Comparison of ENCODE assay signal across 17 cellular contexts in the genomic region with DNA sequence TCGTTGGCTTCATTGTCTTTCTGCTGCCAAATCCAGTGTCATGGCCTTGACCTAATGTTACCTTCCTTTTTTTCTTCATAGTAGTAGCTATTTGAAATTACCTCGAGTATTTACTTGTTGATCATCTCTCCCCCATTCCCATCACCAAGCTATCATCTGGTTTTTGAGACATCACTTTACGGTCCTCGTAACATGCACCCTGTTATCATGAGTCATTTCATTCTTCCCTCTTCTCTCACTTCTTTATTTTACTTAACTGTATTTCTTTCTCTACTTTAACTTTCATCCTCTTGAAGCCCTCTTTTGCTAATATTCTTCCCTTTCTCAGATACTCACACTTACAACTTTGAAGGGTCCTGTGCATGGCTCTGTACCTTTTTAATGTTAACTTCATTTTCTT. TPM values are rescaled to one million over a fixed set of nuclear protein-coding genes. Genes with fewer than 3 reads are reported as not detected.
DNase-seq lines count a peak whose midpoint lies in the region; ATAC-seq and TF ChIP-seq lines count a peak whose summit lies in the region.
"Had no signal": no experiment of that assay in that cellular context is flagged by ENCODE, and none has a peak within 500 bp of the region (broad histone marks: within the 10 kb centered on the region; RNA-seq: fewer than 3 reads in every experiment).

No MANE protein-coding gene starts in this region.

- no peaks in the 10 kb centered on the region for H3K79me2 ChIP-seq in neural cell (replicated peaks; ENCODE audit: insufficient read depth, low read length)

- no peaks in the 10 kb centered on the region for H3K27me3 ChIP-seq in neural cell (ENCODE audit: insufficient read depth, low read depth, low read length)
- H3K27me3 ChIP-seq: Peyer's patch had no signal

- H3K4me3 Mint-ChIP-seq in activated T-cell treated with anti-CD3 and anti-CD28 coated beads, Interleukin-2, amount 50 U/mL, for 72 hours: no peak overlapping the region
- no peak overlapping the region for H3K4me3 Mint-ChIP-seq in stimulated activated memory B cell treated with anti-CD40 and anti-IgM and Interleukin-4, amounts not matched to agents 10 μg/mL and 1 μg/mL and 100 μg/mL, for 72 hours
- H3K4me3 Mint-ChIP-seq: B cell; CD4-positive, alpha-beta memory T cell; H9 had no signal

- H3K9me2 ChIP-seq in neural cell (ENCODE audit: insufficient read depth, low read length): no peaks in the 10 kb centered on the region

- H3K9me3 Mint-ChIP-seq in activated T-cell treated with anti-CD3 and anti-CD28 coated beads, Interleukin-2, amount 50 U/mL, for 72 hours: no peaks in the 10 kb centered on the region
- no peaks in the 10 kb centered on the region for H3K9me3 Mint-ChIP-seq in stimulated activated memory B cell treated with anti-CD40 and anti-IgM and Interleukin-4, amounts not matched to agents 10 μg/mL and 1 μg/mL and 100 μg/mL, for 72 hours
- H3K9me3 Mint-ChIP-seq: H9 had no signal

- no peaks in the 10 kb centered on the region for H3F3A ChIP-seq in neural cell (ENCODE audit: insufficient read depth, low read length, poor library complexity, severe bottlenecking)

- peak overlapping the region; percentile 55 for H3K27ac Mint-ChIP-seq in activated T-cell treated with anti-CD3 and anti-CD28 coated beads, Interleukin-2, amount 50 U/mL, for 72 hours
- no peak overlapping the region for H3K27ac Mint-ChIP-seq in stimulated activated memory B cell treated with anti-CD40 and anti-IgM and Interleukin-4, amounts not matched to agents 10 μg/mL and 1 μg/mL and 100 μg/mL, for 72 hours
- H3K27ac Mint-ChIP-seq: B cell had no signal

- H3K4me2 ChIP-seq in neural cell (ENCODE audit: low read length): peak overlapping the region; percentile 9

- no peaks in the 10 kb centered on the region for H3K4me1 Mint-ChIP-seq in activated T-cell treated with anti-CD3 and anti-CD28 coated beads, Interleukin-2, amount 50 U/mL, for 72 hours (ENCODE audit: low read depth)
- peaks cover 9% of the 10 kb centered on the region for H3K4me1 Mint-ChIP-seq in stimulated activated memory B cell treated with anti-CD40 and anti-IgM and Interleukin-4, amounts not matched to agents 10 μg/mL and 1 μg/mL and 100 μg/mL, for 72 hours
- H3K4me1 Mint-ChIP-seq: B cell, H9 had no signal

- peak overlapping the region; percentile 8 for H3K27ac ChIP-seq in neural cell (ENCODE audit: low read length)
- H3K27ac ChIP-seq: Peyer's patch had no signal

- H3K27me3 Mint-ChIP-seq in activated T-cell treated with anti-CD3 and anti-CD28 coated beads, Interleukin-2, amount 50 U/mL, for 72 hours (ENCODE audit: low read depth): no peaks in the 10 kb centered on the region
- H3K27me3 Mint-ChIP-seq in stimulated activated memory B cell treated with anti-CD40 and anti-IgM and Interleukin-4, amounts not matched to agents 10 μg/mL and 1 μg/mL and 100 μg/mL, for 72 hours: no peaks in the 10 kb centered on the region
- H3K27me3 Mint-ChIP-seq: B cell; CD4-positive, alpha-beta memory T cell had no signal

- no peak overlapping the region for H2AFZ ChIP-seq in neural cell (ENCODE audit: low read depth, low read length)

- no peak for DNase-seq in activated T-cell treated with anti-CD3 and anti-CD28 coated beads, Interleukin-2, amount 50 U/mL, for 72 hours
- DNase-seq in activated T-cell treated with anti-CD3 and anti-CD28 coated beads for 4 hours: no peak
- DNase-seq: ACHN; CD4-positive, alpha-beta memory T cell; H9; NCI-H1417 treated with DMSO at 0.1 percent for 48 hours; NCI-H2029; NCI-H2171 treated with DMSO at 0.1 percent for 48 hours; NCI-H774; Peyer's patch; SHP77 had no signal

- no peaks in the 10 kb centered on the region for H3K9me3 ChIP-seq in neural cell (ENCODE audit: low read length)
- H3K9me3 ChIP-seq: Peyer's patch had no signal

- H3K4me3 ChIP-seq in neural cell (ENCODE audit: low read length): no peak overlapping the region
- H3K4me3 ChIP-seq: Peyer's patch had no signal

- no peak for TF ChIP-seq EP300 in neural cell (conservative IDR thresholded peaks at IDR 0.05; ENCODE audit: poor library complexity, severe bottlenecking)

- no peaks in the 10 kb centered on the region for H4K20me1 ChIP-seq in neural cell (ENCODE audit: insufficient read depth)

- no peak for TF ChIP-seq CTCF in neural cell (IDR thresholded peaks at IDR 0.05; ENCODE audit: poor library complexity, severe bottlenecking)

- no peak overlapping the region for H3K9ac ChIP-seq in neural cell (ENCODE audit: low read length)

- ATAC-seq in activated T-cell treated with anti-CD3 and anti-CD28 coated beads, Interleukin-2, amount 50 U/mL, for 72 hours (replicated peaks in 1 of 2): no peak
- peak; percentile 48 for ATAC-seq in GM18909 (IDR thresholded peaks at IDR 0.05; ENCODE audit: poor library complexity, unreplicated experiment)
- peak; percentile 47 for ATAC-seq in HG03432 (IDR thresholded peaks at IDR 0.05; ENCODE audit: unreplicated experiment)
- ATAC-seq in stimulated activated memory B cell treated with anti-CD40 and anti-IgM and Interleukin-4, amounts not matched to agents 10 μg/mL and 1 μg/mL and 100 μg/mL, for 72 hours: no peak
- ATAC-seq in HG02678 (IDR thresholded peaks at IDR 0.05; ENCODE audit: unreplicated experiment): no peak

- no peak for TF ChIP-seq RAD21 in neural cell (conservative IDR thresholded peaks at IDR 0.05)

- H3K36me3 ChIP-seq in neural cell (ENCODE audit: insufficient read depth, low read length): no peaks in the 10 kb centered on the region

- peaks cover 10 to 38% of the 10 kb centered on the region in 2 donors for H3K36me3 Mint-ChIP-seq in activated T-cell treated with anti-CD3 and anti-CD28 coated beads, Interleukin-2, amount 50 U/mL, for 72 hours (ENCODE audit: insufficient read depth in 2 of 2)
- H3K36me3 Mint-ChIP-seq in stimulated activated memory B cell treated with anti-CD40 and anti-IgM and Interleukin-4, amounts not matched to agents 10 μg/mL and 1 μg/mL and 100 μg/mL, for 72 hours: peaks cover 49% of the 10 kb centered on the region

TF ChIP-seq in neural cell, 6 proteins besides CTCF, POLR2A, EP300 and RAD21:
- TF ChIP-seq POLR2AphosphoS5 (IDR thresholded peaks at IDR 0.05) (no peak), TAF1 (IDR thresholded peaks at IDR 0.05; ENCODE audit: low read depth) (no peak), MXI1 (conservative IDR thresholded peaks at IDR 0.05; ENCODE audit: poor library complexity, severe bottlenecking) (no peak), SMC3 (conservative IDR thresholded peaks at IDR 0.05; ENCODE audit: poor library complexity) (no peak), EZH2 (IDR thresholded peaks at IDR 0.05; ENCODE audit: borderline replicate concordance, insufficient read depth, low read length, poor library complexity, severe bottlenecking) (no peak)
- TF ChIP-seq, protein P1, sequence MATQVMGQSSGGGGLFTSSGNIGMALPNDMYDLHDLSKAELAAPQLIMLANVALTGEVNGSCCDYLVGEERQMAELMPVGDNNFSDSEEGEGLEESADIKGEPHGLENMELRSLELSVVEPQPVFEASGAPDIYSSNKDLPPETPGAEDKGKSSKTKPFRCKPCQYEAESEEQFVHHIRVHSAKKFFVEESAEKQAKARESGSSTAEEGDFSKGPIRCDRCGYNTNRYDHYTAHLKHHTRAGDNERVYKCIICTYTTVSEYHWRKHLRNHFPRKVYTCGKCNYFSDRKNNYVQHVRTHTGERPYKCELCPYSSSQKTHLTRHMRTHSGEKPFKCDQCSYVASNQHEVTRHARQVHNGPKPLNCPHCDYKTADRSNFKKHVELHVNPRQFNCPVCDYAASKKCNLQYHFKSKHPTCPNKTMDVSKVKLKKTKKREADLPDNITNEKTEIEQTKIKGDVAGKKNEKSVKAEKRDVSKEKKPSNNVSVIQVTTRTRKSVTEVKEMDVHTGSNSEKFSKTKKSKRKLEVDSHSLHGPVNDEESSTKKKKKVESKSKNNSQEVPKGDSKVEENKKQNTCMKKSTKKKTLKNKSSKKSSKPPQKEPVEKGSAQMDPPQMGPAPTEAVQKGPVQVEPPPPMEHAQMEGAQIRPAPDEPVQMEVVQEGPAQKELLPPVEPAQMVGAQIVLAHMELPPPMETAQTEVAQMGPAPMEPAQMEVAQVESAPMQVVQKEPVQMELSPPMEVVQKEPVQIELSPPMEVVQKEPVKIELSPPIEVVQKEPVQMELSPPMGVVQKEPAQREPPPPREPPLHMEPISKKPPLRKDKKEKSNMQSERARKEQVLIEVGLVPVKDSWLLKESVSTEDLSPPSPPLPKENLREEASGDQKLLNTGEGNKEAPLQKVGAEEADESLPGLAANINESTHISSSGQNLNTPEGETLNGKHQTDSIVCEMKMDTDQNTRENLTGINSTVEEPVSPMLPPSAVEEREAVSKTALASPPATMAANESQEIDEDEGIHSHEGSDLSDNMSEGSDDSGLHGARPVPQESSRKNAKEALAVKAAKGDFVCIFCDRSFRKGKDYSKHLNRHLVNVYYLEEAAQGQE (IDR thresholded peaks at IDR 0.05; ENCODE audit: borderline replicate concordance): no peak

RNA-seq across cellular contexts. Expression of gene TPP2, which starts 31.8 kb away (rescaled TPM):
- total RNA-seq in activated T-cell treated with anti-CD3 and anti-CD28 coated beads, Interleukin-2, amount 50 U/mL, for 72 hours: 10 to 100 TPM; 55.3 to 67.6 TPM
- polyA plus RNA-seq in neural cell: 42.7 and 45.4 TPM in 2 replicates
- 44.3 and 56.4 TPM in 2 replicates for polyA minus RNA-seq in neural cell

Comparison
In these comparisons a context has a peak if more than half of its experiments do, and no peak if none do; other contexts are left out.
1. ATAC-seq: peak in GM18909 (single experiment) and HG03432 (single experiment); none in activated T-cell treated with anti-CD3 and anti-CD28 coated beads, Interleukin-2, amount 50 U/mL, for 72 hours (0 of 2), stimulated activated memory B cell treated with anti-CD40 and anti-IgM and Interleukin-4, amounts not matched to agents 10 μg/mL and 1 μg/mL and 100 μg/mL, for 72 hours (single experiment) and HG02678 (single experiment).